In the genomic region with DNA sequence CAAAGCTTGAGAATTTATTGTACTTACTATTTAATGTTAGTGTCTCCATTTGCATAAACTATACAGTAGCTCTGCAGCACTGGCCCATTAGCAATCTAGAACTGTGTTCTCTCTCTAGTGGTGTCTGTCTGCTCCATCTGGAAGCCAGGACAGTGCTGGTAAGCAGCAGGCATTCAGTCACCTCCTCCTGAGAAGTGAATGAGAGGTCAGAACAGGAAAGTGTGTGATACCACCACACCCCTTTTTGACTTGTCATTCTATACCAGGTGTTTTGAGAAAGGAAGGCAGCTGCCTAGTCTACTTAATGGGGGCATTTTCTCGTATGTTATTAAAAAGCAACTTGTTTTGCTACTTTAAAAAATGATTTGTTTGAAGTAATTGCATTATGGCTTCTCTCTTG, we compare ENCODE assay signal across 1 cellular context.
TF ChIP-seq lines count a peak whose summit lies in the region.

No MANE protein-coding gene starts in this region.

TF ChIP-seq in K562, 482 proteins besides CTCF, POLR2A, EP300 and RAD21:
- TF ChIP-seq HMGN3 (IDR thresholded peaks at IDR 0.05; ENCODE audit: borderline replicate concordance, extremely low read depth, insufficient read length, low read depth, low read length): no peak
- TF ChIP-seq PRPF4 (IDR thresholded peaks at IDR 0.05; ENCODE audit: insufficient read depth, low read depth, low read length, poor library complexity, severe bottlenecking): no peak
- no peak for TF ChIP-seq TOE1 (IDR thresholded peaks at IDR 0.05; ENCODE audit: borderline replicate concordance)
- no peak for TF ChIP-seq TOE1 (CRISPR knock-in tag; IDR thresholded peaks at IDR 0.05; ENCODE audit: borderline replicate concordance, low read depth)
- TF ChIP-seq, protein P1, sequence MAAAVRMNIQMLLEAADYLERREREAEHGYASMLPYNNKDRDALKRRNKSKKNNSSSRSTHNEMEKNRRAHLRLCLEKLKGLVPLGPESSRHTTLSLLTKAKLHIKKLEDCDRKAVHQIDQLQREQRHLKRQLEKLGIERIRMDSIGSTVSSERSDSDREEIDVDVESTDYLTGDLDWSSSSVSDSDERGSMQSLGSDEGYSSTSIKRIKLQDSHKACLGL (CRISPR knock-in tag; IDR thresholded peaks at IDR 0.05; ENCODE audit: borderline replicate concordance, poor library complexity, severe bottlenecking): no peak
- TF ChIP-seq CHD4 (IDR thresholded peaks at IDR 0.05; ENCODE audit: insufficient read depth, insufficient replicate concordance, low read depth, low read length, poor library complexity, severe bottlenecking): no peak
- no peak for TF ChIP-seq HNRNPLL (IDR thresholded peaks at IDR 0.05; ENCODE audit: low read depth, low read length, poor library complexity, severe bottlenecking)
- no peak for TF ChIP-seq PRMT5 (CRISPR knock-in tag; IDR thresholded peaks at IDR 0.05)
- TF ChIP-seq, protein P2, sequence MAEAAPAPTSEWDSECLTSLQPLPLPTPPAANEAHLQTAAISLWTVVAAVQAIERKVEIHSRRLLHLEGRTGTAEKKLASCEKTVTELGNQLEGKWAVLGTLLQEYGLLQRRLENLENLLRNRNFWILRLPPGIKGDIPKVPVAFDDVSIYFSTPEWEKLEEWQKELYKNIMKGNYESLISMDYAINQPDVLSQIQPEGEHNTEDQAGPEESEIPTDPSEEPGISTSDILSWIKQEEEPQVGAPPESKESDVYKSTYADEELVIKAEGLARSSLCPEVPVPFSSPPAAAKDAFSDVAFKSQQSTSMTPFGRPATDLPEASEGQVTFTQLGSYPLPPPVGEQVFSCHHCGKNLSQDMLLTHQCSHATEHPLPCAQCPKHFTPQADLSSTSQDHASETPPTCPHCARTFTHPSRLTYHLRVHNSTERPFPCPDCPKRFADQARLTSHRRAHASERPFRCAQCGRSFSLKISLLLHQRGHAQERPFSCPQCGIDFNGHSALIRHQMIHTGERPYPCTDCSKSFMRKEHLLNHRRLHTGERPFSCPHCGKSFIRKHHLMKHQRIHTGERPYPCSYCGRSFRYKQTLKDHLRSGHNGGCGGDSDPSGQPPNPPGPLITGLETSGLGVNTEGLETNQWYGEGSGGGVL (CRISPR knock-in tag; IDR thresholded peaks at IDR 0.05): no peak
- no peak for TF ChIP-seq SRSF7 (optimal IDR thresholded peaks at IDR 0.05; ENCODE audit: low read depth, low read length)
- TF ChIP-seq KLF16 (IDR thresholded peaks at IDR 0.05): no peak
- TF ChIP-seq, protein P3, sequence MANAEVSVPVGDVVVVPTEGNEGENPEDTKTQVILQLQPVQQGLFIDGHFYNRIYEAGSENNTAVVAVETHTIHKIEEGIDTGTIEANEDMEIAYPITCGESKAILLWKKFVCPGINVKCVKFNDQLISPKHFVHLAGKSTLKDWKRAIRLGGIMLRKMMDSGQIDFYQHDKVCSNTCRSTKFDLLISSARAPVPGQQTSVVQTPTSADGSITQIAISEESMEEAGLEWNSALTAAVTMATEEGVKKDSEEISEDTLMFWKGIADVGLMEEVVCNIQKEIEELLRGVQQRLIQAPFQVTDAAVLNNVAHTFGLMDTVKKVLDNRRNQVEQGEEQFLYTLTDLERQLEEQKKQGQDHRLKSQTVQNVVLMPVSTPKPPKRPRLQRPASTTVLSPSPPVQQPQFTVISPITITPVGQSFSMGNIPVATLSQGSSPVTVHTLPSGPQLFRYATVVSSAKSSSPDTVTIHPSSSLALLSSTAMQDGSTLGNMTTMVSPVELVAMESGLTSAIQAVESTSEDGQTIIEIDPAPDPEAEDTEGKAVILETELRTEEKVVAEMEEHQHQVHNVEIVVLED (CRISPR knock-in tag; IDR thresholded peaks at IDR 0.05): no peak
- no peak for TF ChIP-seq ZNF699 (CRISPR knock-in tag; IDR thresholded peaks at IDR 0.05; ENCODE audit: insufficient replicate concordance)
- TF ChIP-seq IRF2 (CRISPR knock-in tag; IDR thresholded peaks at IDR 0.05): no peak
- no peak for TF ChIP-seq RBM34 (IDR thresholded peaks at IDR 0.05; ENCODE audit: borderline replicate concordance, insufficient read depth, low read length)
- TF ChIP-seq PPARD (CRISPR knock-in tag; IDR thresholded peaks at IDR 0.05): no peak
- TF ChIP-seq BCL6 (CRISPR knock-in tag; IDR thresholded peaks at IDR 0.05): no peak
- TF ChIP-seq ZFP1 (CRISPR knock-in tag; IDR thresholded peaks at IDR 0.05): no peak
- TF ChIP-seq, protein P4, sequence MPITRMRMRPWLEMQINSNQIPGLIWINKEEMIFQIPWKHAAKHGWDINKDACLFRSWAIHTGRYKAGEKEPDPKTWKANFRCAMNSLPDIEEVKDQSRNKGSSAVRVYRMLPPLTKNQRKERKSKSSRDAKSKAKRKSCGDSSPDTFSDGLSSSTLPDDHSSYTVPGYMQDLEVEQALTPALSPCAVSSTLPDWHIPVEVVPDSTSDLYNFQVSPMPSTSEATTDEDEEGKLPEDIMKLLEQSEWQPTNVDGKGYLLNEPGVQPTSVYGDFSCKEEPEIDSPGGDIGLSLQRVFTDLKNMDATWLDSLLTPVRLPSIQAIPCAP (CRISPR knock-in tag; IDR thresholded peaks at IDR 0.05; ENCODE audit: borderline replicate concordance): no peak
- no peak for TF ChIP-seq SMARCB1 (IDR thresholded peaks at IDR 0.05; ENCODE audit: insufficient read length, low read depth)
